30 cellular contexts compared by ENCODE assay signal in the genomic region with DNA sequence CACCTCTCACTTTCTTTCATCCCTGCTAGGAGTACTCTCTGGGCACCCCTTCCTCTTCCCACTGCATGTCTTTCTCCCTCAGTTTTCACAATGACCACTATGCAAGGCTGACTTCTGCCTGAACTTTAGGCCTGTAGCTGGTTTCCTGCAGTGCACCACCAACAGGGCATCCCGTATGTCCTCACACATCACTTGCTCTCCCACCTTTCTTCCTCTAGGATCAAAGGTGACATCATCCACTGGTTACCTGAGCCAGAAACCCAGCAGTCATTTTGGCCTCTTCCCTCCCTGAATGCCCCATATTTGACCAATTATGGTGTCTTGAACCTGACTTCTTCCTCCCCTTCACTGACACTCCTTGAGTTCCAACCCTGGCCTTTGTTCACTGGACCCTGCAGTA.
"Had no signal": no experiment of that assay in that cellular context is flagged by ENCODE, and none has a peak within 500 bp of the region (broad histone marks: within the 10 kb centered on the region; RNA-seq: fewer than 3 reads in every experiment).

No MANE protein-coding gene starts in this region.

- H3K9me3 Mint-ChIP-seq: activated CD8-positive, alpha-beta T cell treated with anti-CD3 and anti-CD28 coated beads for 36 hours; activated T-helper 17 cell treated with anti-CD3 and anti-CD28 coated beads, Interleukin-2, amount 50 U/mL, for 72 hours; central memory CD8-positive, alpha-beta T cell had no signal

- H3K36me3 Mint-ChIP-seq: activated naive CD8-positive, alpha-beta T cell had no signal

- FAIRE-seq: astrocyte, bronchial epithelial cell, TTC549 had no signal

- ATAC-seq: activated CD8-positive, alpha-beta T cell treated with anti-CD3 and anti-CD28 coated beads for 36 hours; activated T-cell treated with anti-CD3 and anti-CD28 coated beads, Interleukin-2, amount 50 U/mL, for 4 hours; activated T-helper 17 cell treated with anti-CD3 and anti-CD28 coated beads, Interleukin-2, amount 50 U/mL, for 72 hours; esophagus mucosa; T-helper 17 cell; WTC11 had no signal

- H3K4me3 ChIP-seq: coronary artery had no signal

- DNase-seq: activated CD4-positive, alpha-beta T cell treated with anti-CD3 and anti-CD28 coated beads for 1 hour; activated CD4-positive, alpha-beta T cell treated with anti-CD3 and anti-CD28 coated beads for 4 hours; activated CD4-positive, alpha-beta T cell treated with anti-CD3 and anti-CD28 coated beads, Interleukin-2, amount 50 U/mL, for 1 hour; activated CD4-positive, alpha-beta T cell treated with anti-CD3 and anti-CD28 coated beads, Interleukin-2, amount 50 U/mL, for 48 hours; activated CD8-positive, alpha-beta memory T cell treated with anti-CD3 and anti-CD28 coated beads for 24 hours; activated CD8-positive, alpha-beta T cell treated with anti-CD3 and anti-CD28 coated beads for 36 hours; activated effector memory CD4-positive, alpha-beta T cell treated with Interleukin-2 at 50 U/mL for 16 hours; activated gamma-delta T cell treated with Interleukin-2 at 50 U/mL for 16 hours; activated naive CD4-positive, alpha-beta T cell treated with anti-CD3 and anti-CD28 coated beads, Interleukin-2, amount 50 U/mL, for 16 hours; activated naive CD4-positive, alpha-beta T cell treated with Interleukin-2 at 50 U/mL for 16 hours; activated T-cell treated with anti-CD3 and anti-CD28 coated beads, Interleukin-2, amount 50 U/mL, for 4 hours; amniotic stem cell; anterior cingulate cortex; brain microvascular endothelial cell; dermis blood vessel endothelial cell; effector CD4-positive, alpha-beta T cell; foreskin fibroblast; head of caudate nucleus; T-helper 1 cell; T-helper 17 cell had no signal

- H3K36me3 ChIP-seq: brain microvascular endothelial cell had no signal

- H3K4me1 Mint-ChIP-seq: activated T-helper 17 cell treated with anti-CD3 and anti-CD28 coated beads, Interleukin-2, amount 50 U/mL, for 72 hours; central memory CD8-positive, alpha-beta T cell had no signal

- H3K27ac ChIP-seq: brain microvascular endothelial cell, coronary artery, VCaP had no signal

- H3K4me3 Mint-ChIP-seq: activated CD8-positive, alpha-beta T cell treated with anti-CD3 and anti-CD28 coated beads for 36 hours; activated naive CD8-positive, alpha-beta T cell; activated T-cell treated with anti-CD3 and anti-CD28 coated beads, Interleukin-2, amount 50 U/mL, for 4 hours; activated T-helper 17 cell treated with anti-CD3 and anti-CD28 coated beads, Interleukin-2, amount 50 U/mL, for 72 hours; central memory CD8-positive, alpha-beta T cell; T-helper 17 cell; WTC11 had no signal

- H3K27ac Mint-ChIP-seq: activated CD8-positive, alpha-beta T cell treated with anti-CD3 and anti-CD28 coated beads for 36 hours; activated naive CD8-positive, alpha-beta T cell; activated T-helper 17 cell treated with anti-CD3 and anti-CD28 coated beads, Interleukin-2, amount 50 U/mL, for 72 hours; T-helper 17 cell; WTC11 had no signal
